In genomic region chr4:23194751-23195150, GRCh38 we compare ENCODE assay signal across 24 cellular contexts.
"Had no signal": no experiment of that assay in that cellular context is flagged by ENCODE, and none has a peak within 500 bp of the region (broad histone marks: within the 10 kb centered on the region; RNA-seq: fewer than 3 reads in every experiment).

No MANE protein-coding gene starts in this region.

- H3K4me3 ChIP-seq: neural progenitor cell, ovary, psoas muscle, right lobe of liver, sigmoid colon, suprapubic skin, testis, tibial artery, upper lobe of left lung, vagina had no signal

- DNase-seq: natural killer cell; occipital lobe; ovary; posterior cingulate gyrus; psoas muscle; right lobe of liver; sigmoid colon; small intestine; stimulated activated CD4-positive, alpha-beta T cell treated with anti-CD3 and anti-CD28 coated beads, Interleukin-15, amount 100 ng/mL, for 24 hours; stimulated activated CD4-positive, alpha-beta T cell treated with anti-CD3 and anti-CD28 coated beads, Interleukin-2, amount 100 ng/mL, for 24 hours; stimulated activated CD4-positive, alpha-beta T cell treated with anti-CD3 and anti-CD28 coated beads, Interleukin-2, amount 100 ng/mL, for 48 hours; stimulated activated CD4-positive, alpha-beta T cell treated with anti-CD3 and anti-CD28 coated beads, Interleukin-4, amount 100 ng/mL, for 24 hours; stimulated activated naive B cell treated with anti-CD40 and anti-IgM and Interleukin-4, amounts not matched to agents 10 μg/mL and 1 μg/mL and 100 μg/mL, for 72 hours; stimulated activated naive CD8-positive, alpha-beta T cell treated with anti-CD3 and anti-CD28 coated beads, Interleukin-15, amount 100 ng/mL, for 72 hours; stimulated activated naive CD8-positive, alpha-beta T cell treated with anti-CD3 and anti-CD28 coated beads, Interleukin-15, Interleukin-2, amounts not matched to agents 100 U/mL and 50 U/mL, for 24 hours; substantia nigra; testis; tibial artery; trophoblast cell had no signal

- H3K9ac ChIP-seq: neural progenitor cell, parathyroid adenoma had no signal

- H3K27ac ChIP-seq: neural progenitor cell, ovary, parathyroid adenoma, psoas muscle, right lobe of liver, sigmoid colon, suprapubic skin, testis, tibial artery, upper lobe of left lung, vagina had no signal

- H3K4me2 ChIP-seq: neural progenitor cell had no signal

- H2AFZ ChIP-seq: neural progenitor cell, parathyroid adenoma had no signal

- H3K4me1 ChIP-seq: neural progenitor cell, parathyroid adenoma, psoas muscle, right lobe of liver, sigmoid colon, suprapubic skin, testis, tibial artery, upper lobe of left lung, vagina had no signal

- H3K27me3 ChIP-seq: neural progenitor cell, ovary, right lobe of liver, sigmoid colon, suprapubic skin, testis, tibial artery, upper lobe of left lung, vagina had no signal

- H3K79me2 ChIP-seq: parathyroid adenoma had no signal

- H3K9me3 ChIP-seq: ovary, psoas muscle, right lobe of liver, sigmoid colon, suprapubic skin, testis, tibial artery, upper lobe of left lung, vagina had no signal

- H3K36me3 ChIP-seq: neural progenitor cell, ovary, right lobe of liver, sigmoid colon, suprapubic skin, tibial artery, upper lobe of left lung, vagina had no signal
